In genomic region chr13:39189778-39190177, GRCh38 we compare ENCODE assay signal across 29 cellular contexts.
"Had no signal": no experiment of that assay in that cellular context is flagged by ENCODE, and none has a peak within 500 bp of the region (broad histone marks: within the 10 kb centered on the region; RNA-seq: fewer than 3 reads in every experiment).

No MANE protein-coding gene starts in this region.

- H3K9me3 Mint-ChIP-seq: activated B cell treated with CpG ODN at 0.5 μM for 24 hours; activated CD4-positive, alpha-beta memory T cell treated with anti-CD3 and anti-CD28 coated beads for 36 hours; activated CD4-positive, alpha-beta T cell treated with anti-CD3 and anti-CD28 coated beads, Interleukin-2, amount 10 ng/mL, durations not matched to agents 24 days and 14 days; activated naive CD4-positive, alpha-beta T cell treated with anti-CD3 and anti-CD28 coated beads, Interleukin-2, amount 10 ng/mL, durations not matched to agents 7 days and 5 days; activated naive CD4-positive, alpha-beta T cell treated with anti-CD3 and anti-CD28 coated beads, Interleukin-2, amount 50 U/mL, for 72 hours; activated naive CD8-positive, alpha-beta T cell treated with anti-CD3 and anti-CD28 coated beads, Interleukin-2, amount 10 ng/mL, durations not matched to agents 7 days and 5 days; activated T-helper 1 cell treated with anti-CD3 and anti-CD28 coated beads, Interleukin-12 subunit alpha, Interleukin-12 subunit beta, Interleukin-2, Interleukin-4 antibody, amounts not matched to agents 30 ng/mL and 10 ng/mL and 1 ng/mL, durations not matched to agents 14 hours and 24 hours and 36 hours; activated T-helper 2 cell treated with anti-CD3 and anti-CD28 coated beads, Interferon-gamma antibody, Interleukin-2, Interleukin-4, amounts not matched to agents 10 μg/mL and 5 μg/mL and 100 μg/mL, durations not matched to agents 14 hours and 24 hours and 36 hours; central memory CD8-positive, alpha-beta T cell; dendritic cell treated with granulocyte-macrophage colony-stimulating factor and Interleukin-4, amounts not matched to agents 40 ng/mL and 50 ng/mL, for 4 days had no signal

- H3K27ac Mint-ChIP-seq: activated B cell treated with CpG ODN at 0.5 μM for 24 hours; activated CD4-positive, alpha-beta memory T cell treated with anti-CD3 and anti-CD28 coated beads for 36 hours; activated CD4-positive, alpha-beta T cell treated with anti-CD3 and anti-CD28 coated beads, Interleukin-2, amount 10 ng/mL, durations not matched to agents 24 days and 14 days; activated CD8-positive, alpha-beta memory T cell treated with anti-CD3 and anti-CD28 coated beads, Interleukin-2, amount 10 ng/mL, durations not matched to agents 7 days and 5 days; activated CD8-positive, alpha-beta T cell treated with anti-CD3 and anti-CD28 coated beads, Interleukin-2, amount 10 ng/mL, durations not matched to agents 7 days and 5 days; activated naive CD4-positive, alpha-beta T cell treated with anti-CD3 and anti-CD28 coated beads, Interleukin-2, amount 10 ng/mL, durations not matched to agents 7 days and 5 days; activated naive CD4-positive, alpha-beta T cell treated with anti-CD3 and anti-CD28 coated beads, Interleukin-2, amount 50 U/mL, for 72 hours; activated naive CD8-positive, alpha-beta T cell treated with anti-CD3 and anti-CD28 coated beads, Interleukin-2, amount 10 ng/mL, durations not matched to agents 7 days and 5 days; activated T-helper 1 cell treated with anti-CD3 and anti-CD28 coated beads, Interleukin-12 subunit alpha, Interleukin-12 subunit beta, Interleukin-2, Interleukin-4 antibody, amounts not matched to agents 30 ng/mL and 10 ng/mL and 1 ng/mL, durations not matched to agents 14 hours and 24 hours and 36 hours; activated T-helper 2 cell treated with anti-CD3 and anti-CD28 coated beads, Interferon-gamma antibody, Interleukin-2, Interleukin-4, amounts not matched to agents 10 μg/mL and 5 μg/mL and 100 μg/mL, durations not matched to agents 14 hours and 24 hours and 36 hours; dendritic cell treated with granulocyte-macrophage colony-stimulating factor and Interleukin-4, amounts not matched to agents 40 ng/mL and 50 ng/mL, for 4 days had no signal

- H3K4me3 ChIP-seq: coronary artery, dorsolateral prefrontal cortex, esophagus muscularis mucosa, gastrocnemius medialis, heart left ventricle had no signal

- H3K27ac ChIP-seq: brain microvascular endothelial cell, coronary artery, dorsolateral prefrontal cortex, esophagus muscularis mucosa, foreskin keratinocyte, gastrocnemius medialis, heart left ventricle, VCaP had no signal

- H3K9me3 ChIP-seq: esophagus muscularis mucosa, gastrocnemius medialis, heart left ventricle had no signal

- H3K36me3 ChIP-seq: brain microvascular endothelial cell, esophagus muscularis mucosa, gastrocnemius medialis, heart left ventricle had no signal

- H3K4me1 ChIP-seq: foreskin keratinocyte, gastrocnemius medialis had no signal

- H3K4me1 Mint-ChIP-seq: activated B cell treated with CpG ODN at 0.5 μM for 24 hours; activated CD8-positive, alpha-beta memory T cell treated with anti-CD3 and anti-CD28 coated beads, Interleukin-2, amount 10 ng/mL, durations not matched to agents 7 days and 5 days; activated naive CD4-positive, alpha-beta T cell treated with anti-CD3 and anti-CD28 coated beads, Interleukin-2, amount 10 ng/mL, durations not matched to agents 7 days and 5 days; activated naive CD8-positive, alpha-beta T cell treated with anti-CD3 and anti-CD28 coated beads, Interleukin-2, amount 10 ng/mL, durations not matched to agents 7 days and 5 days; central memory CD8-positive, alpha-beta T cell had no signal

- ATAC-seq: activated CD4-positive, CD25-positive, alpha-beta regulatory T cell treated with anti-CD3 and anti-CD28 coated beads, Interleukin-2, amount 50 U/mL, for 24 hours; activated CD8-positive, alpha-beta memory T cell treated with anti-CD3 and anti-CD28 coated beads, Interleukin-2, amount 10 ng/mL, durations not matched to agents 7 days and 5 days; activated CD8-positive, alpha-beta T cell treated with anti-CD3 and anti-CD28 coated beads, Interleukin-2, amount 10 ng/mL, durations not matched to agents 7 days and 5 days; activated naive CD4-positive, alpha-beta T cell treated with anti-CD3 and anti-CD28 coated beads, Interleukin-2, amount 50 U/mL, for 72 hours; foreskin keratinocyte; gastrocnemius medialis; heart left ventricle had no signal

- DNase-seq: activated B cell treated with CpG ODN at 0.5 μM for 24 hours; activated CD4-positive, alpha-beta memory T cell treated with anti-CD3 and anti-CD28 coated beads for 36 hours; activated CD4-positive, alpha-beta T cell treated with anti-CD3 and anti-CD28 coated beads, Interleukin-2, amount 10 ng/mL, durations not matched to agents 24 days and 14 days; activated CD8-positive, alpha-beta memory T cell treated with anti-CD3 and anti-CD28 coated beads, Interleukin-2, amount 10 ng/mL, durations not matched to agents 7 days and 5 days; activated CD8-positive, alpha-beta memory T cell treated with anti-CD3 and anti-CD28 coated beads, Interleukin-2, amount 50 U/mL, for 4 hours; activated CD8-positive, alpha-beta T cell treated with anti-CD3 and anti-CD28 coated beads, Interleukin-2, amount 10 ng/mL, durations not matched to agents 7 days and 5 days; activated effector memory CD4-positive, alpha-beta T cell treated with anti-CD3 and anti-CD28 coated beads, Interleukin-2, amount 50 U/mL, for 16 hours; activated naive CD4-positive, alpha-beta T cell treated with anti-CD3 and anti-CD28 coated beads, Interleukin-2, amount 10 ng/mL, durations not matched to agents 7 days and 5 days; activated naive CD8-positive, alpha-beta T cell treated with anti-CD3 and anti-CD28 coated beads, Interleukin-2, amount 10 ng/mL, durations not matched to agents 7 days and 5 days; activated T-cell treated with anti-CD3 and anti-CD28 coated beads, Interleukin-2, amount 50 U/mL, for 1 hour; activated T-cell treated with anti-CD3 and anti-CD28 coated beads, Interleukin-2, amount 50 U/mL, for 48 hours; brain microvascular endothelial cell; dorsolateral prefrontal cortex; effector memory CD4-positive, alpha-beta T cell; erythroblast; foreskin keratinocyte; gastrocnemius medialis; glutamatergic neuron; heart left ventricle; T-helper 2 cell had no signal

- H3K27me3 ChIP-seq: brain microvascular endothelial cell, dorsolateral prefrontal cortex, esophagus muscularis mucosa, gastrocnemius medialis, heart left ventricle had no signal

- H3K27me3 Mint-ChIP-seq: activated naive CD4-positive, alpha-beta T cell treated with anti-CD3 and anti-CD28 coated beads, Interleukin-2, amount 10 ng/mL, durations not matched to agents 7 days and 5 days; central memory CD8-positive, alpha-beta T cell had no signal

- H3K36me3 Mint-ChIP-seq: activated CD4-positive, alpha-beta memory T cell treated with anti-CD3 and anti-CD28 coated beads for 36 hours; activated CD8-positive, alpha-beta memory T cell treated with anti-CD3 and anti-CD28 coated beads, Interleukin-2, amount 10 ng/mL, durations not matched to agents 7 days and 5 days; activated naive CD4-positive, alpha-beta T cell treated with anti-CD3 and anti-CD28 coated beads, Interleukin-2, amount 10 ng/mL, durations not matched to agents 7 days and 5 days; activated naive CD4-positive, alpha-beta T cell treated with anti-CD3 and anti-CD28 coated beads, Interleukin-2, amount 50 U/mL, for 72 hours; activated naive CD8-positive, alpha-beta T cell treated with anti-CD3 and anti-CD28 coated beads, Interleukin-2, amount 10 ng/mL, durations not matched to agents 7 days and 5 days had no signal

- H3K4me3 Mint-ChIP-seq: activated B cell treated with CpG ODN at 0.5 μM for 24 hours; activated CD4-positive, alpha-beta memory T cell treated with anti-CD3 and anti-CD28 coated beads for 36 hours; activated CD4-positive, alpha-beta T cell treated with anti-CD3 and anti-CD28 coated beads, Interleukin-2, amount 10 ng/mL, durations not matched to agents 24 days and 14 days; activated CD8-positive, alpha-beta memory T cell treated with anti-CD3 and anti-CD28 coated beads, Interleukin-2, amount 10 ng/mL, durations not matched to agents 7 days and 5 days; activated CD8-positive, alpha-beta T cell treated with anti-CD3 and anti-CD28 coated beads, Interleukin-2, amount 10 ng/mL, durations not matched to agents 7 days and 5 days; activated naive CD4-positive, alpha-beta T cell treated with anti-CD3 and anti-CD28 coated beads, Interleukin-2, amount 10 ng/mL, durations not matched to agents 7 days and 5 days; activated naive CD8-positive, alpha-beta T cell treated with anti-CD3 and anti-CD28 coated beads, Interleukin-2, amount 10 ng/mL, durations not matched to agents 7 days and 5 days; activated T-helper 1 cell treated with anti-CD3 and anti-CD28 coated beads, Interleukin-12 subunit alpha, Interleukin-12 subunit beta, Interleukin-2, Interleukin-4 antibody, amounts not matched to agents 30 ng/mL and 10 ng/mL and 1 ng/mL, durations not matched to agents 14 hours and 24 hours and 36 hours; central memory CD8-positive, alpha-beta T cell; dendritic cell treated with granulocyte-macrophage colony-stimulating factor and Interleukin-4, amounts not matched to agents 40 ng/mL and 50 ng/mL, for 4 days had no signal
